ENCODE assay signal across 9 cellular contexts in genomic region chr20:63858393-63859165, GRCh38. TPM values are rescaled to one million over a fixed set of nuclear protein-coding genes. Genes with fewer than 3 reads are reported as not detected.
DNase-seq lines count a peak whose midpoint lies in the region; ATAC-seq, FAIRE-seq and TF ChIP-seq lines count a peak whose summit lies in the region.
"Had no signal": no experiment of that assay in that cellular context is flagged by ENCODE, and none has a peak within 500 bp of the region (broad histone marks: within the 10 kb centered on the region; RNA-seq: fewer than 3 reads in every experiment).

No MANE protein-coding gene starts in this region.

- H3K27ac ChIP-seq in Panc1 (ENCODE audit: low read length), result peak overlapping the region; percentile 63
- H3K27ac ChIP-seq: KMS-11 had no signal

- no peak overlapping the region for H2AFZ ChIP-seq in neuron (ENCODE audit: low read depth, low read length)

- no peaks in the 10 kb centered on the region for H3K9me3 Mint-ChIP-seq in activated naive CD4-positive, alpha-beta T cell treated with anti-CD3 and anti-CD28 coated beads for 36 hours

- H3K9me3 ChIP-seq in Panc1 (ENCODE audit: control insufficient read depth, insufficient read depth, low read depth, low read length), result no peaks in the 10 kb centered on the region
- no peaks in the 10 kb centered on the region for H3K9me3 ChIP-seq in neuron (ENCODE audit: low read length)

- no peak overlapping the region for H3K4me3 Mint-ChIP-seq in activated naive CD4-positive, alpha-beta T cell treated with anti-CD3 and anti-CD28 coated beads for 36 hours

- peaks cover 42% of the 10 kb centered on the region for H3K4me1 ChIP-seq in Panc1 (ENCODE audit: control insufficient read depth, insufficient read depth, low read length)
- peaks cover 20% of the 10 kb centered on the region for H3K4me1 ChIP-seq in neuron (ENCODE audit: insufficient read depth, low read length)

- no peaks in the 10 kb centered on the region for H3K36me3 ChIP-seq in Panc1 (ENCODE audit: control insufficient read depth, insufficient read depth, low read length)
- H3K36me3 ChIP-seq in neuron (ENCODE audit: insufficient read depth, low read length), result peaks cover 14% of the 10 kb centered on the region

- in situ Hi-C loops in Panc1 (cut with HindIII; ENCODE audit: low pct_unique_long_range_greater_than_20kb, low sequenced_read_pairs), result no loop called here

- H3K27ac Mint-ChIP-seq in activated naive CD4-positive, alpha-beta T cell treated with anti-CD3 and anti-CD28 coated beads for 36 hours, result no peak overlapping the region

- FAIRE-seq in endometrium (lab: Jason Lieb, UNC) (peak; percentile 83), urothelium cell line (lab: Jason Lieb, UNC) (no peak)

- POLR2A ChIA-PET in Panc1 (lab: Charles Lee), result interaction anchor here (0.6 kb wide), 1 partner anchor 139 kb away, joined by 8 read pairs; no protein-coding TSS in a partner anchor

- no TSS peak for BruUV-seq in Panc1 (replicated peaks; lab: Mats Ljungman, UMichigan)

- TF ChIP-seq CTCF in Panc1 (IDR thresholded peaks at IDR 0.05), result no peak; the same call in 1 of the 2 replicates

- CTCF ChIA-PET in Panc1 (lab: Charles Lee), result interaction anchor here (0.6 kb wide), 1 partner anchor 99 kb away, joined by 3 read pairs; no protein-coding TSS in a partner anchor
- CTCF ChIA-PET in activated naive CD4-positive, alpha-beta T cell treated with anti-CD3 and anti-CD28 coated beads for 36 hours (lab: Charles Lee), result interaction anchor here (0.6 to 1.3 kb wide), 3 partner anchors 29 to 321 kb away, joined by 3 read pairs; partner anchors contain the start of gene PTK6

- DNase-seq in EL (peak; percentile 24), Panc1 (ENCODE audit: low read depth, low spot score) (no peak), urothelium cell line (ENCODE audit: low spot score) (no peak)
- no peak for DNase-seq in activated naive CD4-positive, alpha-beta T cell treated with anti-CD3 and anti-CD28 coated beads for 36 hours

- H3K36me3 Mint-ChIP-seq in activated naive CD4-positive, alpha-beta T cell treated with anti-CD3 and anti-CD28 coated beads for 36 hours (ENCODE audit: low read depth), result peaks cover 9% of the 10 kb centered on the region

- no peaks in the 10 kb centered on the region for H3K27me3 ChIP-seq in Panc1 (ENCODE audit: control insufficient read depth, insufficient read depth, low read length)
- H3K27me3 ChIP-seq in neuron (ENCODE audit: insufficient read depth, low read length), result no peaks in the 10 kb centered on the region

- no peak overlapping the region for H3K4me3 ChIP-seq in Panc1 (ENCODE audit: low read depth in 2 of 2, low read length in 2 of 2)
- H3K4me3 ChIP-seq in neuron (ENCODE audit: low read length), result peak overlapping the region; percentile 34

- H3K27me3 Mint-ChIP-seq in activated naive CD4-positive, alpha-beta T cell treated with anti-CD3 and anti-CD28 coated beads for 36 hours (ENCODE audit: low read depth), result no peaks in the 10 kb centered on the region

- ATAC-seq in Panc1 (peak; percentile 38), GM21528 (IDR thresholded peaks at IDR 0.05; ENCODE audit: low FRiP score, unreplicated experiment) (no peak), HG02759 (IDR thresholded peaks at IDR 0.05; ENCODE audit: unreplicated experiment) (no peak)

- peaks cover 32% of the 10 kb centered on the region for H3K4me1 Mint-ChIP-seq in activated naive CD4-positive, alpha-beta T cell treated with anti-CD3 and anti-CD28 coated beads for 36 hours (ENCODE audit: low read depth)

- intact Hi-C loops in Panc1 (cut with micrococcal nuclease; ENCODE audit: unreplicated experiment), result no loop called here
- intact Hi-C loops in activated naive CD4-positive, alpha-beta T cell treated with anti-CD3 and anti-CD28 coated beads for 36 hours (cut with micrococcal nuclease), result no loop called here

RNA-seq across cellular contexts. Expression of gene ABHD16B, which starts 2.7 kb away (rescaled TPM):
- total RNA-seq in Panc1 (2021; ENCODE audit: unreplicated experiment), result not detected
- 2.2 TPM for polyA plus RNA-seq in Panc1 (2012; ENCODE audit: insufficient read length)
- not detected for total RNA-seq in activated naive CD4-positive, alpha-beta T cell treated with anti-CD3 and anti-CD28 coated beads for 36 hours

RNA-seq across cellular contexts. Expression of gene TPD52L2, which starts 6.5 kb away (rescaled TPM):
- 113 TPM for total RNA-seq in Panc1 (2021; ENCODE audit: unreplicated experiment)
- polyA plus RNA-seq in Panc1 (2012; ENCODE audit: insufficient read length), result 128 TPM
- 10 to 100 TPM; 38.2 to 38.9 TPM for total RNA-seq in activated naive CD4-positive, alpha-beta T cell treated with anti-CD3 and anti-CD28 coated beads for 36 hours

RNA-seq across cellular contexts. Expression of gene ZBTB46, which starts 27.5 kb away (rescaled TPM):
- total RNA-seq in Panc1 (2021; ENCODE audit: unreplicated experiment), result 15.2 TPM
- 8.3 TPM for polyA plus RNA-seq in Panc1 (2012; ENCODE audit: insufficient read length)
- total RNA-seq in activated naive CD4-positive, alpha-beta T cell treated with anti-CD3 and anti-CD28 coated beads for 36 hours, result under 1 TPM; 0.17 to 0.20 TPM

RNA-seq across cellular contexts. Expression of gene DNAJC5, which starts 36.3 kb away (rescaled TPM):
- 59.5 TPM for total RNA-seq in Panc1 (2021; ENCODE audit: unreplicated experiment)
- polyA plus RNA-seq in Panc1 (2012; ENCODE audit: insufficient read length), result 53.2 TPM
- total RNA-seq in activated naive CD4-positive, alpha-beta T cell treated with anti-CD3 and anti-CD28 coated beads for 36 hours, result 10 to 100 TPM; 19.4 to 19.5 TPM

Comparison
In these comparisons a context has a peak if more than half of its experiments do, and no peak if none do; other contexts are left out.
1. RNA of gene ZBTB46, which starts 27.5 kb away (total RNA-seq): 15.2 TPM in Panc1 (single experiment); 0.17 to 0.20 TPM in activated naive CD4-positive, alpha-beta T cell treated with anti-CD3 and anti-CD28 coated beads for 36 hours; every median in the first group is over 10 times any median in the second.